Comparison of ENCODE assay signal across 10 cellular contexts in the genomic region with DNA sequence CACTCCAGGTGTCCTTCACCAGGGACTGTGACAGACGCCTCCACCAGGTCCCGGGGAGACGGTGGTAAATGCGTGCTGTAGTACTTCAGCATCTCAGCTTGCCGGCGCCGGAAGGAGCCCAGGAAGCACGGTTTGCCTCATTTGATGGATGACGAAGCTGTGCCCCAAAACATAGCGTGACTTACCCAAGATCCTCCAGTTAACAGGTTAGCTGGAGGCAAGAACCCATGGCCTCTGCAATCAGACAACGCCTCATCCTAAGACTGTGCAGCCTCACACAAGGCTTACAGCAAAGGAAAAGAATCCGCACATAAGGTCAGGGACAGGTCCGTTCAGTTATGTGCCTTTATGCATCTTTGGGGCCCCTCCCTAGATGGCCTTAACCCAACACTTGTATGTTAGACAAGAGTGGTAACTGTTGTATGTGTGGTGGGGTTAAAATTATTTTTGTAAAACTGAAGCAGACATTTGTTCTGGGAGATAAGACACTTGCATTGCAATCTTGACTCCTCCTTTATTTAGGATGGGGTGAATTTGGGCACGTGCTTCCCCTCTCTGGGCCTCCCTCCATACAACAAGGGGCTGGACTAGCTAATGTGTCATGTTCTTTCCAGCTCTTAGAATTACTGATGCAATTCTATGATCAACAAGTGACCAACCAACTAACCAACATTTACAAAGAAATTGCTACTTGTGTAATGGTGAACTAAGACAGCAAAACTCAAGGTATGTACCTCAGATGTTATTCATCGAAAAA. TPM values are rescaled to one million over a fixed set of nuclear protein-coding genes. Genes with fewer than 3 reads are reported as not detected.
A peak's percentile ranks its signal among the peaks of the same experiment; 100 is the strongest.
DNase-seq lines count a peak whose midpoint lies in the region; ATAC-seq, FAIRE-seq and TF ChIP-seq lines count a peak whose summit lies in the region.
"Had no signal": no experiment of that assay in that cellular context is flagged by ENCODE, and none has a peak within 500 bp of the region (broad histone marks: within the 10 kb centered on the region; RNA-seq: fewer than 3 reads in every experiment).

No MANE protein-coding gene starts in this region.

- peaks cover 34% of the 10 kb centered on the region for H3K4me1 Mint-ChIP-seq in memory B cell

- 81% methylated on average over 6 of the region's 15 CpGs for WGBS in mammary epithelial cell (ENCODE audit: low coverage, missing lambda C conversion rate)
- 72 to 89% methylated on average over 5 to 15 of the region's 15 CpGs for WGBS in upper lobe of left lung, 2 donors

- H3K36me3 ChIP-seq in breast epithelium (no peaks in the 10 kb centered on the region), mammary epithelial cell (ENCODE audit: insufficient read depth, low read length) (no peaks in the 10 kb centered on the region), bronchial epithelial cell (ENCODE audit: control insufficient read depth, insufficient read depth, low read length) (no peaks in the 10 kb centered on the region), upper lobe of left lung (peaks cover 7 to 24% (median 11%) of the 10 kb centered on the region in 4 donors)

- no peak overlapping the region for H3K4me3 Mint-ChIP-seq in memory B cell
- H3K4me3 Mint-ChIP-seq: naive B cell had no signal

- peaks cover 8% of the 10 kb centered on the region for H3K36me3 Mint-ChIP-seq in memory B cell

- H4K20me1 ChIP-seq in mammary epithelial cell (ENCODE audit: insufficient read depth, low read length) = no peaks in the 10 kb centered on the region

- in situ Hi-C loops in mammary epithelial cell (cut with MboI; ENCODE audit: low sequenced_read_pairs in 2 of 2) = no loop called here

- DNase-seq in breast epithelium (ENCODE audit: low spot score in 2 of 2) = no peak
- no peak for DNase-seq in mammary epithelial cell
- peak; percentile 30 for DNase-seq in bronchial epithelial cell (ENCODE audit: low read depth)
- no peak for DNase-seq in memory B cell (ENCODE audit: low spot score in 2 of 2)
- DNase-seq in upper lobe of left lung = no peak
- no peak for DNase-seq in NCI-H1048 (lab: John Stamatoyannopoulos, UW)
- DNase-seq in RKO (ENCODE audit: low spot score) = no peak
- DNase-seq: naive B cell had no signal

- TF ChIP-seq POLR2A in breast epithelium (IDR thresholded peaks at IDR 0.05) = no peak
- TF ChIP-seq POLR2A in upper lobe of left lung (IDR thresholded peaks at IDR 0.05) = no peak

- no peak for TF ChIP-seq EP300 in upper lobe of left lung (IDR thresholded peaks at IDR 0.05)

- ATAC-seq in memory B cell (ENCODE audit: low read depth) (no peak), upper lobe of left lung (ENCODE audit: low FRiP score in 2 of 2) (no peak), HG02885 (IDR thresholded peaks at IDR 0.05; ENCODE audit: poor library complexity, unreplicated experiment) (no peak)

- H3K27ac ChIP-seq in breast epithelium (peak overlapping the region; percentile 89 to 91), mammary epithelial cell (ENCODE audit: insufficient read depth, low read depth, low read length) (no peak overlapping the region), upper lobe of left lung (peak overlapping the region; percentile 59 to 76 (median 71))

- CTCF ChIA-PET in mammary epithelial cell (lab: Charles Lee; ENCODE audit: low non-redundant PET) = no interaction called here

- FAIRE-seq in bronchial epithelial cell (lab: Jason Lieb, UNC) = no peak
- FAIRE-seq: GM18507 had no signal

- H3K27ac Mint-ChIP-seq in memory B cell = peak overlapping the region; percentile 95

- H3K4me3 ChIP-seq in breast epithelium = no peak overlapping the region
- H3K4me3 ChIP-seq in mammary epithelial cell (replicated peaks in 1 of 3; ENCODE audit: insufficient read depth in 1 of 3, low read depth in 2 of 3, low read length in 3 of 3) = no peak overlapping the region
- H3K4me3 ChIP-seq in bronchial epithelial cell (ENCODE audit: low read depth, low read length) = no peak overlapping the region
- H3K4me3 ChIP-seq in upper lobe of left lung = no peak overlapping the region

- BruUV-seq in mammary epithelial cell (replicated peaks; lab: Mats Ljungman, UMichigan) = no TSS peak

- no peaks in the 10 kb centered on the region for H3K9me3 Mint-ChIP-seq in memory B cell
- H3K9me3 Mint-ChIP-seq: naive B cell had no signal

- intact Hi-C loops in breast epithelium (cut with DNase I; ENCODE audit: low total_unique reads) (loop anchor here (5.0 kb wide), 1 partner anchor 297 kb away; no protein-coding TSS in a partner anchor), mammary epithelial cell (cut with micrococcal nuclease) (loop anchor here (5.0 kb wide), 1 partner anchor 1058 kb away; a partner anchor contains a TSS)

- H2AFZ ChIP-seq in mammary epithelial cell (ENCODE audit: low read depth, low read length) = no peak overlapping the region

- H3K4me2 ChIP-seq in mammary epithelial cell (ENCODE audit: insufficient read depth, low read depth, low read length) = no peak overlapping the region

- H3K27me3 ChIP-seq in breast epithelium = no peaks in the 10 kb centered on the region
- no peaks in the 10 kb centered on the region for H3K27me3 ChIP-seq in mammary epithelial cell (ENCODE audit: insufficient read depth, low read length)
- no peaks in the 10 kb centered on the region for H3K27me3 ChIP-seq in bronchial epithelial cell (ENCODE audit: control insufficient read depth, insufficient read depth, low read length)
- no peaks in the 10 kb centered on the region for H3K27me3 ChIP-seq in upper lobe of left lung

- dilution Hi-C loops in mammary epithelial cell (cut with HindIII; ENCODE audit: low sequenced_read_pairs) = loop anchor here (5.0 kb wide), 1 partner anchor 43 kb away; no protein-coding TSS in a partner anchor

- no peak overlapping the region for H3K9ac ChIP-seq in mammary epithelial cell (ENCODE audit: insufficient read depth, low read length)

- peaks cover 7 to 10% of the 10 kb centered on the region in 2 donors for H3K4me1 ChIP-seq in breast epithelium
- peaks cover 42% of the 10 kb centered on the region for H3K4me1 ChIP-seq in mammary epithelial cell (ENCODE audit: insufficient read depth, low read length)
- peaks cover 18 to 52% (median 29%) of the 10 kb centered on the region in 4 donors for H3K4me1 ChIP-seq in upper lobe of left lung

- peaks cover 77% of the 10 kb centered on the region for H3K79me2 ChIP-seq in mammary epithelial cell (ENCODE audit: insufficient read depth, low read length)

- H3K27me3 Mint-ChIP-seq in memory B cell = no peaks in the 10 kb centered on the region
- H3K27me3 Mint-ChIP-seq: naive B cell had no signal

- no peak for TF ChIP-seq CTCF in breast epithelium (IDR thresholded peaks at IDR 0.05)
- no peak for TF ChIP-seq CTCF in mammary epithelial cell (conservative IDR thresholded peaks at IDR 0.05 in 1 of 2, IDR thresholded peaks at IDR 0.05 in 1 of 2; ENCODE audit: extremely low read depth in 1 of 2, insufficient read depth in 1 of 2, low read depth in 1 of 2, low read length in 2 of 2)
- TF ChIP-seq CTCF in bronchial epithelial cell (IDR thresholded peaks at IDR 0.05; ENCODE audit: insufficient read depth, low read length, severe bottlenecking) = no peak
- TF ChIP-seq CTCF in upper lobe of left lung (IDR thresholded peaks at IDR 0.05) = no peak

- H3K9me3 ChIP-seq in breast epithelium = no peaks in the 10 kb centered on the region
- H3K9me3 ChIP-seq in mammary epithelial cell (replicated peaks; ENCODE audit: insufficient read depth, low read length) = no peaks in the 10 kb centered on the region
- H3K9me3 ChIP-seq in upper lobe of left lung = no peaks in the 10 kb centered on the region

RNA-seq across cellular contexts. Expression of a gene that starts 39.4 kb away (rescaled TPM):
- total RNA-seq in breast epithelium (10 to 100 TPM; 48.0 to 90.0 (median 68.5) TPM), mammary epithelial cell (10 to 100 TPM; 30.8 to 77.3 TPM), bronchial epithelial cell (32.6 and 36.6 TPM in 2 replicates), upper lobe of left lung (10 to 100 TPM; 46.5 to 93.6 (median 60.1) TPM)
- 31.3 TPM for polyA plus RNA-seq in mammary epithelial cell
- 46.0 TPM for polyA minus RNA-seq in mammary epithelial cell
